In genomic region chr21:42343101-42343500, GRCh38 we compare ENCODE assay signal across 23 cellular contexts. TPM values are rescaled to one million over a fixed set of nuclear protein-coding genes. Genes with fewer than 3 reads are reported as not detected.
"Had no signal": no experiment of that assay in that cellular context is flagged by ENCODE, and none has a peak within 500 bp of the region (broad histone marks: within the 10 kb centered on the region; RNA-seq: fewer than 3 reads in every experiment).

No MANE protein-coding gene starts in this region.

- H3K9me3 Mint-ChIP-seq: activated CD8-positive, alpha-beta T cell treated with anti-CD3 and anti-CD28 coated beads for 36 hours; activated naive CD4-positive, alpha-beta T cell treated with anti-CD3 and anti-CD28 coated beads, Interleukin-2, amount 50 U/mL, for 72 hours; activated naive CD8-positive, alpha-beta T cell treated with anti-CD3 and anti-CD28 coated beads, Interleukin-2, amount 50 U/mL, for 24 hours had no signal

- H3K4me1 ChIP-seq: ascending aorta had no signal

- H3K4me3 ChIP-seq: ascending aorta, body of pancreas, PC-9 had no signal

- H3K36me3 Mint-ChIP-seq: activated naive CD4-positive, alpha-beta T cell treated with anti-CD3 and anti-CD28 coated beads, Interleukin-2, amount 50 U/mL, for 72 hours had no signal

- DNase-seq: activated CD4-positive, alpha-beta T cell treated with anti-CD3 and anti-CD28 coated beads for 4 hours; activated CD8-positive, alpha-beta T cell treated with anti-CD3 and anti-CD28 coated beads for 36 hours; activated naive CD4-positive, alpha-beta T cell treated with Interleukin-2 at 50 U/mL for 16 hours; activated naive CD8-positive, alpha-beta T cell treated with anti-CD3 and anti-CD28 coated beads, Interleukin-2, amount 50 U/mL, for 24 hours; amniotic stem cell; body of pancreas; central memory CD4-positive, alpha-beta T cell; Karpas-422; MM.1S; NCI-H1105; NCI-H1436 treated with DMSO at 0.1 percent for 48 hours; NCI-H187; NCI-H2081; NCI-H510A treated with DMSO at 0.1 percent for 48 hours; NCI-H69; PC-9; SIG-M5; T-helper 17 cell; T1000 had no signal

- H2AFZ ChIP-seq: PC-9 had no signal

- H3K36me3 ChIP-seq: ascending aorta had no signal

- H3K27ac ChIP-seq: ascending aorta, body of pancreas, PC-9 had no signal

- H3K27ac Mint-ChIP-seq: activated CD8-positive, alpha-beta T cell treated with anti-CD3 and anti-CD28 coated beads for 36 hours; activated naive CD8-positive, alpha-beta T cell treated with anti-CD3 and anti-CD28 coated beads, Interleukin-2, amount 50 U/mL, for 24 hours; T-helper 17 cell had no signal

- H3K4me3 Mint-ChIP-seq: activated CD8-positive, alpha-beta T cell treated with anti-CD3 and anti-CD28 coated beads for 36 hours; activated naive CD8-positive, alpha-beta T cell treated with anti-CD3 and anti-CD28 coated beads, Interleukin-2, amount 50 U/mL, for 24 hours; T-helper 17 cell had no signal

- H3K27me3 Mint-ChIP-seq: activated CD8-positive, alpha-beta T cell treated with anti-CD3 and anti-CD28 coated beads for 36 hours; activated naive CD8-positive, alpha-beta T cell treated with anti-CD3 and anti-CD28 coated beads, Interleukin-2, amount 50 U/mL, for 24 hours; T-helper 17 cell had no signal

- H3K9me3 ChIP-seq: ascending aorta, body of pancreas had no signal

- H3K27me3 ChIP-seq: ascending aorta, body of pancreas had no signal

- H3K4me2 ChIP-seq: PC-9 had no signal

RNA-seq across cellular contexts. Expression of gene TFF2, which starts 7.7 kb away (rescaled TPM):
- total RNA-seq: activated CD8-positive, alpha-beta T cell treated with anti-CD3 and anti-CD28 coated beads for 36 hours; activated naive CD4-positive, alpha-beta T cell treated with anti-CD3 and anti-CD28 coated beads, Interleukin-2, amount 50 U/mL, for 72 hours; ascending aorta; bronchial epithelial cell; chondrocyte; T-helper 17 cell had no signal

RNA-seq across cellular contexts. Expression of gene TFF1, which starts 23.2 kb away (rescaled TPM):
- total RNA-seq: activated naive CD4-positive, alpha-beta T cell treated with anti-CD3 and anti-CD28 coated beads, Interleukin-2, amount 50 U/mL, for 72 hours; ascending aorta; bronchial epithelial cell; chondrocyte; T-helper 17 cell had no signal

RNA-seq across cellular contexts. Expression of gene TFF3, which starts 27.9 kb away (rescaled TPM):
- total RNA-seq: activated CD8-positive, alpha-beta T cell treated with anti-CD3 and anti-CD28 coated beads for 36 hours; activated naive CD4-positive, alpha-beta T cell treated with anti-CD3 and anti-CD28 coated beads, Interleukin-2, amount 50 U/mL, for 72 hours; ascending aorta; PC-9; T-helper 17 cell had no signal

RNA-seq across cellular contexts. Expression of gene TMPRSS3, which starts 52.8 kb away (rescaled TPM):
- total RNA-seq: ascending aorta, chondrocyte had no signal
